ENCODE assay signal across 7 cellular contexts in genomic region chr1:172443666-172444453, GRCh38. TPM values are rescaled to one million over a fixed set of nuclear protein-coding genes. Genes with fewer than 3 reads are reported as not detected.
DNase-seq lines count a peak whose midpoint lies in the region; ATAC-seq and TF ChIP-seq lines count a peak whose summit lies in the region.

Gene PIGC (minus strand): TSS chr1:172444069. CDS start chr1:172442622, 1,447 bp downstream.

- H3K36me3 ChIP-seq in ascending aorta = no peaks in the 10 kb centered on the region

- peaks cover 21% of the 10 kb centered on the region for H3K36me3 Mint-ChIP-seq in T-helper 2 cell treated with Interferon-gamma antibody and Interleukin-4, amounts not matched to agents 5 μg/mL and 100 μg/mL, for 36 hours (ENCODE audit: low read depth)

- no peaks in the 10 kb centered on the region for H3K27me3 ChIP-seq in ascending aorta

- H3K4me1 Mint-ChIP-seq in T-helper 2 cell treated with Interferon-gamma antibody and Interleukin-4, amounts not matched to agents 5 μg/mL and 100 μg/mL, for 36 hours (ENCODE audit: low read depth) = peaks cover 26% of the 10 kb centered on the region

- H3K27me3 Mint-ChIP-seq in T-helper 2 cell treated with Interferon-gamma antibody and Interleukin-4, amounts not matched to agents 5 μg/mL and 100 μg/mL, for 36 hours (ENCODE audit: low read depth) = no peaks in the 10 kb centered on the region

- intact Hi-C loops in ascending aorta (cut with DNase I) = loop anchor here (1.0 to 5.0 kb wide), 7 partner anchors 45 to 642 kb away; partner anchors contain the start of genes DNM3 and SUCO

- H3K4me1 ChIP-seq in ascending aorta = peaks cover 0 to 10% of the 10 kb centered on the region in 2 donors

- TF ChIP-seq CTCF in ascending aorta (IDR thresholded peaks at IDR 0.05) = peak; percentile 75 to 84 (median 82)

- no peaks in the 10 kb centered on the region for H3K9me3 Mint-ChIP-seq in T-helper 2 cell treated with Interferon-gamma antibody and Interleukin-4, amounts not matched to agents 5 μg/mL and 100 μg/mL, for 36 hours

- peak; percentile 77 to 81 for DNase-seq in NCI-H1930 (lab: John Stamatoyannopoulos, UW)
- DNase-seq in T-helper 2 cell treated with Interferon-gamma antibody and Interleukin-4, amounts not matched to agents 5 μg/mL and 100 μg/mL, for 36 hours (ENCODE audit: low spot score) = peak; percentile 86
- DNase-seq in ascending aorta (ENCODE audit: low spot score in 2 of 2) = peak; percentile 24 to 94
- DNase-seq in hippocampal formation (lab: John Stamatoyannopoulos, UW) = peak; percentile 83 to 86
- DNase-seq in retina = peak; percentile 92

- peak within 1 kb of the TSS; percentile 84 to 98 for H3K4me3 ChIP-seq in ascending aorta

- H3K27ac ChIP-seq in ascending aorta = peak within 1 kb of the TSS; percentile 76 to 79

- no peaks in the 10 kb centered on the region for H3K9me3 ChIP-seq in ascending aorta

- ATAC-seq in GM18502 (IDR thresholded peaks at IDR 0.05; ENCODE audit: poor library complexity, unreplicated experiment) (peak; percentile 98), HG02970 (IDR thresholded peaks at IDR 0.05; ENCODE audit: low FRiP score, unreplicated experiment) (peak; percentile 98)

- H3K27ac Mint-ChIP-seq in T-helper 2 cell treated with Interferon-gamma antibody and Interleukin-4, amounts not matched to agents 5 μg/mL and 100 μg/mL, for 36 hours = peak within 1 kb of the TSS; percentile 90

- peak within 1 kb of the TSS; percentile 93 for H3K4me3 Mint-ChIP-seq in T-helper 2 cell treated with Interferon-gamma antibody and Interleukin-4, amounts not matched to agents 5 μg/mL and 100 μg/mL, for 36 hours

RNA-seq across cellular contexts. Expression of gene PIGC, which starts in this region (rescaled TPM):
- total RNA-seq in ascending aorta = 20.0 TPM

Comparison
In these comparisons a context has a peak if more than half of its experiments do, and no peak if none do; other contexts are left out.
1. Peak in every context shown above with its lines: DNase-seq, ATAC-seq, H3K4me3 ChIP-seq and H3K27ac ChIP-seq.